In the genomic region with DNA sequence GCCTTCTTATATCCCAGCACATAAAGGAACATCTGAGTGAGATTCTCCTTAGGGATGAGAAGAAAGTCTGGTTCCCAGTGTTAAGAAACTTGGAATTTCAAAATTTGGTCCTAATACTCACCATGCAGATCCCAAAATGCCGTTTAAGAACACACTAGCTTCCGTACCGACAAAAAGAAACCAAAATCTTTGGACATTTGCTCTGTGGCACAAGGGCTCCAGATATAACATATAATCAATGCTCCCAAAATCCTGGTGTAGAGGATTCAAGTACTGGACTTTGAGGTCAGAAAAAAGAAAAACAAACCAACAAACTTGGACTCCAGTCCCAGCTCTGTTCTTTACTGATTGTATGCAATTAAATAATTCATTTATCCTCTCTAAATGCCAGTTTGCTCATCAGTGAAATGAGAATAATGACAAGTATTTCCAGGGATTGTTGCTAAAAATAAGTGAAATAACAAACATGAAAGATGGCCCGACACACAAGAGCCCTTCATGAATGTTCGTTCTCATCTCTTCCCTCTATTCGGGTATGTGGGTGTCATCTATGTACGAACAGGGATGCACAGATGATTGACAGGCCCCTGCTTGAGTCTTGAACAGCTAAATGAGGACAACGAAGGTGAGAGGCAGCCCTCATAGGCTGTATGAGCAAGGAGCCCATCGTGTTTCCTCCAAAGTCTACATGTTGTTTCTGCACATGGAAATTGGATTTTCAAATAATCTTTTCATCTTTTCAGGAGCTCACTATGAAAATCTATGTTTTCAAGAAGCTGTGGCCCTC, we compare ENCODE assay signal across 9 cellular contexts. TPM values are rescaled to one million over a fixed set of nuclear protein-coding genes. Genes with fewer than 3 reads are reported as not detected.
"Had no signal": no experiment of that assay in that cellular context is flagged by ENCODE, and none has a peak within 500 bp of the region (broad histone marks: within the 10 kb centered on the region; RNA-seq: fewer than 3 reads in every experiment).

No MANE protein-coding gene starts in this region.

- H3K27ac ChIP-seq: HL-60 had no signal

- ATAC-seq: GM23338 had no signal

- H3K4me3 ChIP-seq: GM23338 had no signal

- H2AFZ ChIP-seq: GM23338 had no signal

- FAIRE-seq: H1, H54 had no signal

- H3K4me2 ChIP-seq: GM23338 had no signal

- DNase-seq: H9, HCEC 1CT, HFFc6, IMR-90, KBM-7 had no signal

RNA-seq across cellular contexts. Expression of gene NEBL, which starts 48.6 kb away (rescaled TPM):
- total RNA-seq: HFFc6 had no signal
